In genomic region chr1:243580984-243581383, GRCh38 we compare ENCODE assay signal across 24 cellular contexts.
"Had no signal": no experiment of that assay in that cellular context is flagged by ENCODE, and none has a peak within 500 bp of the region (broad histone marks: within the 10 kb centered on the region; RNA-seq: fewer than 3 reads in every experiment).

No MANE protein-coding gene starts in this region.

- H3K27ac ChIP-seq: HL-60, KMS-11, SJSA1, SK-N-MC had no signal

- H3K9ac ChIP-seq: KMS-11 had no signal

- H3K27me3 ChIP-seq: SJSA1 had no signal

- H3K4me3 Mint-ChIP-seq: IgD-negative memory B cell had no signal

- H3K4me2 ChIP-seq: KMS-11 had no signal

- FAIRE-seq: HTR-8/SVneo, K562, RCC 7860 had no signal

- ATAC-seq: K562 had no signal

- DNase-seq: MV-4-11, NCI-H1048, NCI-H1105, NCI-H1417, NCI-H146, NCI-H1694 treated with DMSO at 0.1 percent for 48 hours, NCI-H1930, NCI-H2081, NCI-H2107, NCI-H2227 treated with DMSO at 0.1 percent for 48 hours, NCI-H524, NCI-H526 treated with DMSO at 0.1 percent for 48 hours, NCI-H748 treated with DMSO at 0.1 percent for 48 hours, Right ventricle myocardium superior, RPMI8226, SIG-M5 had no signal

- H3K4me1 ChIP-seq: SJSA1 had no signal

- H3K27ac Mint-ChIP-seq: IgD-negative memory B cell had no signal

- H3K4me3 ChIP-seq: K562, SJSA1, SK-N-MC had no signal

- H3K27me3 Mint-ChIP-seq: IgD-negative memory B cell had no signal
